ENCODE assay signal across 1 cellular context in the genomic region with DNA sequence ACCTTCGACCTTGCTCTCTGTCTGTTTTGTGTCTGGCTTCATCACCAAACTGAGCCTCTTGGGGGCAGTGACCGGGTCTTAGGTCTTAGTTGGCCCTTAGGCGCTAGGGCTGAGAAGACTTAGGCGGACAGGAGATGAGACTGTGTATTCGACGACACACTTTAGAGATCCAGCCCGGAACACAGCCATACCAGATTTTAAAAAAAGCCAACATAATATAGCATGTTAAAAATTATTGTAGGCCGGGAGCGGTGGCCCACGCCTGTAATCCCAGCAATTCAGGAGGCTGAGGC.
TF ChIP-seq lines count a peak whose summit lies in the region.

No MANE protein-coding gene starts in this region.

TF ChIP-seq in HepG2, 621 proteins besides CTCF, POLR2A, EP300 and RAD21 (continued from another document):
- TF ChIP-seq YEATS2 (CRISPR knock-in tag; IDR thresholded peaks at IDR 0.05; ENCODE audit: borderline replicate concordance), result no peak
- TF ChIP-seq RBFOX2 (IDR thresholded peaks at IDR 0.05; ENCODE audit: low read depth, low read length), result no peak
- TF ChIP-seq HOXA3 (CRISPR knock-in tag; IDR thresholded peaks at IDR 0.05), result 0 out of 2 replicates have a peak, but pooled peaks have one; percentile 12
